12 cellular contexts compared by ENCODE assay signal in genomic region chr15:67832965-67833503, GRCh38. TPM values are rescaled to one million over a fixed set of nuclear protein-coding genes. Genes with fewer than 3 reads are reported as not detected.
DNase-seq lines count a peak whose midpoint lies in the region; ATAC-seq and TF ChIP-seq lines count a peak whose summit lies in the region.
"Had no signal": no experiment of that assay in that cellular context is flagged by ENCODE, and none has a peak within 500 bp of the region (broad histone marks: within the 10 kb centered on the region; RNA-seq: fewer than 3 reads in every experiment).

No MANE protein-coding gene starts in this region.

- peaks cover 7 to 31% of the 10 kb centered on the region in 2 donors for H3K4me1 ChIP-seq in gastrocnemius medialis

- H3K36me3 ChIP-seq in gastrocnemius medialis: no peaks in the 10 kb centered on the region

- no peak overlapping the region for H3K27ac ChIP-seq in gastrocnemius medialis

- TF ChIP-seq POLR2A in gastrocnemius medialis (IDR thresholded peaks at IDR 0.05): no peak

- intact Hi-C loops in gastrocnemius medialis (cut with DNase I; ENCODE audit: low total_unique reads): no loop called here

- in situ Hi-C loops in gastrocnemius medialis (cut with MboI; ENCODE audit: low sequenced_read_pairs in 4 of 4): loop anchor here (10.0 to 25.0 kb wide), 4 partner anchors 296 to 896 kb away; partner anchors contain the start of gene MAP2K5 (in 1 of the 4)

- POLR2A ChIA-PET in T-cell (lab: Charles Lee): no interaction called here

- H3K9me3 Mint-ChIP-seq in T-cell (no peaks in the 10 kb centered on the region), glutamatergic neuron (ENCODE audit: unreplicated experiment) (peaks cover 4% of the 10 kb centered on the region)

- TF ChIP-seq CTCF in glutamatergic neuron (IDR thresholded peaks at IDR 0.05; ENCODE audit: partially characterized antibody, unreplicated experiment) (no peak), gastrocnemius medialis (IDR thresholded peaks at IDR 0.05 in 4 of 5, conservative IDR thresholded peaks at IDR 0.05 in 1 of 5) (no peak)

- H3K4me3 ChIP-seq in gastrocnemius medialis: peak overlapping the region in 3 of 4 donors; percentile 26 to 44 (median 31)

- H3K9me3 ChIP-seq in gastrocnemius medialis: no peaks in the 10 kb centered on the region

- DNase-seq in activated CD8-positive, alpha-beta memory T cell treated with anti-CD3 and anti-CD28 coated beads for 24 hours: peak; percentile 58
- no peak for DNase-seq in activated CD8-positive, alpha-beta memory T cell treated with anti-CD3 and anti-CD28 coated beads, Interleukin-2, amount 50 U/mL, for 4 hours
- DNase-seq in T-cell: no peak
- no peak for DNase-seq in glutamatergic neuron
- no peak for DNase-seq in gastrocnemius medialis
- no peak for DNase-seq in RKO (ENCODE audit: low spot score)
- no peak for DNase-seq in left lobe of liver (ENCODE audit: low spot score)
- DNase-seq: cerebellar nuclear complex, NCI-H146 had no signal

- H3K4me3 Mint-ChIP-seq in T-cell (peak overlapping the region; percentile 57 to 88 (median 76)), glutamatergic neuron (ENCODE audit: unreplicated experiment) (peak overlapping the region; percentile 68)

- H3K4me1 Mint-ChIP-seq in T-cell: peaks cover 49 to 61% (median 49%) of the 10 kb centered on the region in 3 donors
- peaks cover 8% of the 10 kb centered on the region for H3K4me1 Mint-ChIP-seq in glutamatergic neuron (ENCODE audit: low read depth, unreplicated experiment)

- H3K27ac Mint-ChIP-seq in T-cell: no peak overlapping the region
- no peak overlapping the region for H3K27ac Mint-ChIP-seq in glutamatergic neuron (ENCODE audit: unreplicated experiment)

- no peak for ATAC-seq in T-cell (replicated peaks in 1 of 4)
- no peak for ATAC-seq in gastrocnemius medialis
- ATAC-seq in left lobe of liver: no peak
- no peak for ATAC-seq in GM21447 (IDR thresholded peaks at IDR 0.05; ENCODE audit: unreplicated experiment)

- CTCF ChIA-PET in T-cell (lab: Charles Lee): interaction anchor here in 1 of 2 donors (0.7 to 1.0 kb wide), 3 partner anchors 9 to 377 kb away, joined by 3 read pairs; no protein-coding TSS in a partner anchor

- H3K27me3 Mint-ChIP-seq in T-cell: peaks cover 48 to 75% of the 10 kb centered on the region in 2 donors
- peaks cover 14% of the 10 kb centered on the region for H3K27me3 Mint-ChIP-seq in glutamatergic neuron (ENCODE audit: unreplicated experiment)

- H3K27me3 ChIP-seq in gastrocnemius medialis: peaks cover 53 to 69% (median 69%) of the 10 kb centered on the region in 3 donors

- H3K36me3 Mint-ChIP-seq in T-cell (no peaks in the 10 kb centered on the region), glutamatergic neuron (ENCODE audit: unreplicated experiment) (peaks cover 8% of the 10 kb centered on the region)

RNA-seq across cellular contexts. Expression of gene RNU6-1, which starts 6.8 kb away (rescaled TPM):
- total RNA-seq in T-cell (not detected), glutamatergic neuron (ENCODE audit: unreplicated experiment) (not detected), gastrocnemius medialis (not detected), left lobe of liver (not detected)
- total RNA-seq: left ventricle myocardium superior; T-helper 1 cell treated with Interleukin-12 subunit alpha and Interleukin-12 subunit beta and Interleukin-4 antibody, amounts not matched to agents 30 ng/mL and 1 ng/mL, for 36 hours had no signal

RNA-seq across cellular contexts. Expression of gene SKOR1, which starts 7.7 kb away (rescaled TPM):
- total RNA-seq in T-cell (1 to 10 TPM in 3 of 5 donors, under 1 TPM in 2; 0.79 to 2.7 (median 1.3) TPM), glutamatergic neuron (ENCODE audit: unreplicated experiment) (4.0 TPM), gastrocnemius medialis (1 to 10 TPM in 1 of 4 donors, under 1 TPM in 3; 0.13 to 2.1 (median 0.25) TPM), left lobe of liver (0.13 TPM)
